ENCODE assay signal across 1 cellular context in the genomic region with DNA sequence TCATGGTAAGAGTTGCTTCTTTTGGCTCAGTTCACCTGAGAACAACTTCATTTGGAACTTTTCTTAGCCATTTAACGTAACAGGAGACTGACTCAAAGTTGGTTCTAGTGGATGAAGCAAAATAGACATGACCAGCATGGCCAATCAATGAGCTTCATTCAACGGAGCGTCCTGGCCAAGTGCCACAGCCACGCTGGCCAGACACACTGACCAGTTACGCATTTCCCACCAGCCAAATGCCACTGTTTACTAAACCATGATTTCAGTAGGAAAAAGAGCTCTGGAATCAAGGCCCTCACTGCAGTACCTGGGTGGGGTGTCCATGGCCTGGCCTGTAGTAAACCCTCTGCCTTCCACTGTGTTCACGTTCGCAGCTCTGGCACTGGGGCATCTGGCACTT.
TF ChIP-seq lines count a peak whose summit lies in the region.

No MANE protein-coding gene starts in this region.

TF ChIP-seq in GM23338, 12 proteins besides CTCF, POLR2A, EP300 and RAD21 (continued from another document):
- TF ChIP-seq, protein P1, sequence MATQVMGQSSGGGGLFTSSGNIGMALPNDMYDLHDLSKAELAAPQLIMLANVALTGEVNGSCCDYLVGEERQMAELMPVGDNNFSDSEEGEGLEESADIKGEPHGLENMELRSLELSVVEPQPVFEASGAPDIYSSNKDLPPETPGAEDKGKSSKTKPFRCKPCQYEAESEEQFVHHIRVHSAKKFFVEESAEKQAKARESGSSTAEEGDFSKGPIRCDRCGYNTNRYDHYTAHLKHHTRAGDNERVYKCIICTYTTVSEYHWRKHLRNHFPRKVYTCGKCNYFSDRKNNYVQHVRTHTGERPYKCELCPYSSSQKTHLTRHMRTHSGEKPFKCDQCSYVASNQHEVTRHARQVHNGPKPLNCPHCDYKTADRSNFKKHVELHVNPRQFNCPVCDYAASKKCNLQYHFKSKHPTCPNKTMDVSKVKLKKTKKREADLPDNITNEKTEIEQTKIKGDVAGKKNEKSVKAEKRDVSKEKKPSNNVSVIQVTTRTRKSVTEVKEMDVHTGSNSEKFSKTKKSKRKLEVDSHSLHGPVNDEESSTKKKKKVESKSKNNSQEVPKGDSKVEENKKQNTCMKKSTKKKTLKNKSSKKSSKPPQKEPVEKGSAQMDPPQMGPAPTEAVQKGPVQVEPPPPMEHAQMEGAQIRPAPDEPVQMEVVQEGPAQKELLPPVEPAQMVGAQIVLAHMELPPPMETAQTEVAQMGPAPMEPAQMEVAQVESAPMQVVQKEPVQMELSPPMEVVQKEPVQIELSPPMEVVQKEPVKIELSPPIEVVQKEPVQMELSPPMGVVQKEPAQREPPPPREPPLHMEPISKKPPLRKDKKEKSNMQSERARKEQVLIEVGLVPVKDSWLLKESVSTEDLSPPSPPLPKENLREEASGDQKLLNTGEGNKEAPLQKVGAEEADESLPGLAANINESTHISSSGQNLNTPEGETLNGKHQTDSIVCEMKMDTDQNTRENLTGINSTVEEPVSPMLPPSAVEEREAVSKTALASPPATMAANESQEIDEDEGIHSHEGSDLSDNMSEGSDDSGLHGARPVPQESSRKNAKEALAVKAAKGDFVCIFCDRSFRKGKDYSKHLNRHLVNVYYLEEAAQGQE (IDR thresholded peaks at IDR 0.05; ENCODE audit: unreplicated experiment) = no peak
- no peak for TF ChIP-seq STAT1 (IDR thresholded peaks at IDR 0.05; ENCODE audit: unreplicated experiment)
- no peak for TF ChIP-seq POLR2AphosphoS5 (IDR thresholded peaks at IDR 0.05; ENCODE audit: low read depth)
- no peak for TF ChIP-seq EZH2phosphoT487 (IDR thresholded peaks at IDR 0.05; ENCODE audit: unreplicated experiment)
- TF ChIP-seq CREB1 (CRISPR knock-in tag; IDR thresholded peaks at IDR 0.05; ENCODE audit: low read depth) = no peak
- TF ChIP-seq JUNB (IDR thresholded peaks at IDR 0.05; ENCODE audit: unreplicated experiment) = no peak
- no peak for TF ChIP-seq NANOG (IDR thresholded peaks at IDR 0.05; ENCODE audit: borderline replicate concordance)
- TF ChIP-seq, protein P2, sequence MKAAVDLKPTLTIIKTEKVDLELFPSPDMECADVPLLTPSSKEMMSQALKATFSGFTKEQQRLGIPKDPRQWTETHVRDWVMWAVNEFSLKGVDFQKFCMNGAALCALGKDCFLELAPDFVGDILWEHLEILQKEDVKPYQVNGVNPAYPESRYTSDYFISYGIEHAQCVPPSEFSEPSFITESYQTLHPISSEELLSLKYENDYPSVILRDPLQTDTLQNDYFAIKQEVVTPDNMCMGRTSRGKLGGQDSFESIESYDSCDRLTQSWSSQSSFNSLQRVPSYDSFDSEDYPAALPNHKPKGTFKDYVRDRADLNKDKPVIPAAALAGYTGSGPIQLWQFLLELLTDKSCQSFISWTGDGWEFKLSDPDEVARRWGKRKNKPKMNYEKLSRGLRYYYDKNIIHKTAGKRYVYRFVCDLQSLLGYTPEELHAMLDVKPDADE (IDR thresholded peaks at IDR 0.05) = no peak
